In the genomic region with DNA sequence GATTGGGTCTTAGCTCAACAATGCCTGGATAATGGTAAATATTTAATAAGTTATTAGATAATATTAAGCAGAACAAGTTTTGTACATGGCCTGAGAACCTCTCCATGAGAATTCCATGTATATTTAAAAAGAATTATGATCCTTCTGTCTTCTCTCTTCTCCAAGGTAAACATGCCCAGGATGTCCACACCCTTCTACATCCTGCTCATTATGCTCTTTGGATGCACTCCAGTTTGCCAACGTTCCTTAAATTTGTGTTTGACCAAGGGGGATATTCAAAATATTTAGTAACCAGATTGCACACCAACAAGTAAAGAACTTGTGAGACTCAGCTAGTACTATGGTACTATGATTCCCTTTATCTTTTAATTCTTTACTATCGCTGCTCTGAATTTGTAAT, we compare ENCODE assay signal across 1 cellular context.
TF ChIP-seq lines count a peak whose summit lies in the region.

No MANE protein-coding gene starts in this region.

TF ChIP-seq in endothelial cell of umbilical vein, 7 proteins besides CTCF, POLR2A, EP300 and RAD21 (continued from another document):
- TF ChIP-seq, protein P1, sequence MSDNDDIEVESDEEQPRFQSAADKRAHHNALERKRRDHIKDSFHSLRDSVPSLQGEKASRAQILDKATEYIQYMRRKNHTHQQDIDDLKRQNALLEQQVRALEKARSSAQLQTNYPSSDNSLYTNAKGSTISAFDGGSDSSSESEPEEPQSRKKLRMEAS (IDR thresholded peaks at IDR 0.05; ENCODE audit: insufficient read depth, insufficient read length), result no peak
- no peak for TF ChIP-seq JUN (IDR thresholded peaks at IDR 0.05; ENCODE audit: borderline replicate concordance, insufficient read depth, insufficient read length, low read depth)
